ENCODE assay signal across 1 cellular context in genomic region chr3:65953301-65953812, GRCh38.
TF ChIP-seq lines count a peak whose summit lies in the region.

No MANE protein-coding gene starts in this region.

TF ChIP-seq in HepG2, 621 proteins besides CTCF, POLR2A, EP300 and RAD21 (continued from another document and continues in another):
- TF ChIP-seq ZBTB26 (CRISPR knock-in tag; IDR thresholded peaks at IDR 0.05; ENCODE audit: borderline replicate concordance), result peak; percentile 60; the same call in 1 of the 2 replicates
- TF ChIP-seq FOSL2 (CRISPR knock-in tag; IDR thresholded peaks at IDR 0.05), result peak; percentile 33; the same call in 1 of the 2 replicates
- TF ChIP-seq SP4 (CRISPR knock-in tag; IDR thresholded peaks at IDR 0.05), result no peak
- TF ChIP-seq RFX3 (CRISPR knock-in tag; IDR thresholded peaks at IDR 0.05), result peak; percentile 26; the same call in 1 of the 2 replicates
- TF ChIP-seq NR2F2 (IDR thresholded peaks at IDR 0.05; ENCODE audit: borderline replicate concordance, low read depth), result no peak
- TF ChIP-seq SALL1 (CRISPR knock-in tag; IDR thresholded peaks at IDR 0.05), result peak; percentile 52; the same call in 1 of the 2 replicates
- 0 out of 2 replicates have a peak, but pooled peaks have one; percentile 62 for TF ChIP-seq MEIS2 (CRISPR knock-in tag; IDR thresholded peaks at IDR 0.05)
- TF ChIP-seq ZNF644 (CRISPR knock-in tag; IDR thresholded peaks at IDR 0.05; ENCODE audit: low read depth), result peak; percentile 73; the same call in 1 of the 2 replicates
- 0 out of 2 replicates have a peak, but pooled peaks have one; percentile 30 for TF ChIP-seq UBTF (CRISPR knock-in tag; IDR thresholded peaks at IDR 0.05)
- TF ChIP-seq ZNF549 (CRISPR knock-in tag; IDR thresholded peaks at IDR 0.05), result no peak
- TF ChIP-seq ARHGAP35 (CRISPR knock-in tag; IDR thresholded peaks at IDR 0.05; ENCODE audit: borderline replicate concordance), result 0 out of 2 replicates have a peak, but pooled peaks have one; percentile 29
- 0 out of 2 replicates have a peak, but pooled peaks have one; percentile 36 for TF ChIP-seq RXRA (CRISPR knock-in tag; IDR thresholded peaks at IDR 0.05)
- TF ChIP-seq ZNF614 (CRISPR knock-in tag; IDR thresholded peaks at IDR 0.05; ENCODE audit: borderline replicate concordance), result peak; percentile 18; the same call in 1 of the 2 replicates
- no peak for TF ChIP-seq CBX1 (IDR thresholded peaks at IDR 0.05; ENCODE audit: low read depth)
- no peak for TF ChIP-seq ZNF782 (CRISPR knock-in tag; IDR thresholded peaks at IDR 0.05; ENCODE audit: borderline replicate concordance)
- TF ChIP-seq CBX5 (CRISPR knock-in tag; IDR thresholded peaks at IDR 0.05; ENCODE audit: borderline replicate concordance), result peak; percentile 32; the same call in 1 of the 2 replicates
- TF ChIP-seq ZBTB34 (CRISPR knock-in tag; IDR thresholded peaks at IDR 0.05), result peak; percentile 96
- no peak for TF ChIP-seq ZNF280D (CRISPR knock-in tag; IDR thresholded peaks at IDR 0.05)
- no peak for TF ChIP-seq FOSL1 (CRISPR knock-in tag; IDR thresholded peaks at IDR 0.05; ENCODE audit: borderline replicate concordance)
- TF ChIP-seq BRF2 (CRISPR knock-in tag; IDR thresholded peaks at IDR 0.05), result no peak
- TF ChIP-seq ZNF7 (CRISPR knock-in tag; IDR thresholded peaks at IDR 0.05), result 0 out of 2 replicates have a peak, but pooled peaks have one; percentile 38
- TF ChIP-seq HMGA1 (CRISPR knock-in tag; conservative IDR thresholded peaks at IDR 0.05), result no peak
- TF ChIP-seq TEAD3 (CRISPR knock-in tag; optimal IDR thresholded peaks at IDR 0.05; ENCODE audit: borderline replicate concordance), result peak; percentile 65
- TF ChIP-seq ZNF580 (CRISPR knock-in tag; IDR thresholded peaks at IDR 0.05; ENCODE audit: borderline replicate concordance, low read depth), result peak; percentile 19; the same call in 1 of the 2 replicates
- 0 out of 2 replicates have a peak, but pooled peaks have one; percentile 6 for TF ChIP-seq RXRB (CRISPR knock-in tag; IDR thresholded peaks at IDR 0.05; ENCODE audit: borderline replicate concordance)
- TF ChIP-seq GATAD1 (CRISPR knock-in tag; IDR thresholded peaks at IDR 0.05), result 0 out of 2 replicates have a peak, but pooled peaks have one; percentile 18
- no peak for TF ChIP-seq NKX3-1 (CRISPR knock-in tag; IDR thresholded peaks at IDR 0.05)
- TF ChIP-seq SOX5 (CRISPR knock-in tag; IDR thresholded peaks at IDR 0.05; ENCODE audit: borderline replicate concordance), result 0 out of 2 replicates have a peak, but pooled peaks have one; percentile 14
- 0 out of 2 replicates have a peak, but pooled peaks have one; percentile 27 for TF ChIP-seq ZBTB7B (CRISPR knock-in tag; IDR thresholded peaks at IDR 0.05)
- TF ChIP-seq ZSCAN22 (CRISPR knock-in tag; IDR thresholded peaks at IDR 0.05), result no peak
- TF ChIP-seq ZSCAN21 (CRISPR knock-in tag; IDR thresholded peaks at IDR 0.05; ENCODE audit: borderline replicate concordance), result 0 out of 2 replicates have a peak, but pooled peaks have one; percentile 14
- TF ChIP-seq HNF4A (CRISPR knock-in tag; IDR thresholded peaks at IDR 0.05), result no peak
- TF ChIP-seq RBM22 (optimal IDR thresholded peaks at IDR 0.05; ENCODE audit: low read length), result peak; percentile 27
- TF ChIP-seq FOXJ3 (CRISPR knock-in tag; IDR thresholded peaks at IDR 0.05; ENCODE audit: borderline replicate concordance), result peak; percentile 13; the same call in 1 of the 2 replicates
- TF ChIP-seq SPEN (CRISPR knock-in tag; IDR thresholded peaks at IDR 0.05; ENCODE audit: low read depth), result peak; percentile 28; the same call in 1 of the 2 replicates
- TF ChIP-seq FOXP4 (CRISPR knock-in tag; IDR thresholded peaks at IDR 0.05), result peak; percentile 46; the same call in 1 of the 2 replicates
- 0 out of 2 replicates have a peak, but pooled peaks have one; percentile 41 for TF ChIP-seq AFF4 (CRISPR knock-in tag; IDR thresholded peaks at IDR 0.05)
- 0 out of 2 replicates have a peak, but pooled peaks have one; percentile 22 for TF ChIP-seq RFX5 (IDR thresholded peaks at IDR 0.05; ENCODE audit: low read depth, low read length)
- 0 out of 2 replicates have a peak, but pooled peaks have one; percentile 12 for TF ChIP-seq ARID5B (CRISPR knock-in tag; IDR thresholded peaks at IDR 0.05)
- 0 out of 2 replicates have a peak, but pooled peaks have one; percentile 18 for TF ChIP-seq SMAD3 (CRISPR knock-in tag; IDR thresholded peaks at IDR 0.05)
- TF ChIP-seq FOXA3 (CRISPR knock-in tag; IDR thresholded peaks at IDR 0.05), result peak; percentile 65
